ENCODE assay signal across 1 cellular context in genomic region chr11:36380296-36381004, GRCh38.
TF ChIP-seq lines count a peak whose summit lies in the region.

No MANE protein-coding gene starts in this region.

TF ChIP-seq in SK-N-SH, 30 proteins besides CTCF, POLR2A, EP300 and RAD21 (continued from another document):
- TF ChIP-seq, protein P1, sequence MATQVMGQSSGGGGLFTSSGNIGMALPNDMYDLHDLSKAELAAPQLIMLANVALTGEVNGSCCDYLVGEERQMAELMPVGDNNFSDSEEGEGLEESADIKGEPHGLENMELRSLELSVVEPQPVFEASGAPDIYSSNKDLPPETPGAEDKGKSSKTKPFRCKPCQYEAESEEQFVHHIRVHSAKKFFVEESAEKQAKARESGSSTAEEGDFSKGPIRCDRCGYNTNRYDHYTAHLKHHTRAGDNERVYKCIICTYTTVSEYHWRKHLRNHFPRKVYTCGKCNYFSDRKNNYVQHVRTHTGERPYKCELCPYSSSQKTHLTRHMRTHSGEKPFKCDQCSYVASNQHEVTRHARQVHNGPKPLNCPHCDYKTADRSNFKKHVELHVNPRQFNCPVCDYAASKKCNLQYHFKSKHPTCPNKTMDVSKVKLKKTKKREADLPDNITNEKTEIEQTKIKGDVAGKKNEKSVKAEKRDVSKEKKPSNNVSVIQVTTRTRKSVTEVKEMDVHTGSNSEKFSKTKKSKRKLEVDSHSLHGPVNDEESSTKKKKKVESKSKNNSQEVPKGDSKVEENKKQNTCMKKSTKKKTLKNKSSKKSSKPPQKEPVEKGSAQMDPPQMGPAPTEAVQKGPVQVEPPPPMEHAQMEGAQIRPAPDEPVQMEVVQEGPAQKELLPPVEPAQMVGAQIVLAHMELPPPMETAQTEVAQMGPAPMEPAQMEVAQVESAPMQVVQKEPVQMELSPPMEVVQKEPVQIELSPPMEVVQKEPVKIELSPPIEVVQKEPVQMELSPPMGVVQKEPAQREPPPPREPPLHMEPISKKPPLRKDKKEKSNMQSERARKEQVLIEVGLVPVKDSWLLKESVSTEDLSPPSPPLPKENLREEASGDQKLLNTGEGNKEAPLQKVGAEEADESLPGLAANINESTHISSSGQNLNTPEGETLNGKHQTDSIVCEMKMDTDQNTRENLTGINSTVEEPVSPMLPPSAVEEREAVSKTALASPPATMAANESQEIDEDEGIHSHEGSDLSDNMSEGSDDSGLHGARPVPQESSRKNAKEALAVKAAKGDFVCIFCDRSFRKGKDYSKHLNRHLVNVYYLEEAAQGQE (IDR thresholded peaks at IDR 0.05; ENCODE audit: low read depth, low read length) = no peak
- TF ChIP-seq ZBTB33 (IDR thresholded peaks at IDR 0.05; ENCODE audit: borderline replicate concordance, low read depth) = no peak
